Comparison of ENCODE assay signal across 36 cellular contexts in genomic region chr7:51150193-51150592, GRCh38.
DNase-seq lines count a peak whose midpoint lies in the region; ATAC-seq, FAIRE-seq and TF ChIP-seq lines count a peak whose summit lies in the region.
"Had no signal": no experiment of that assay in that cellular context is flagged by ENCODE, and none has a peak within 500 bp of the region (broad histone marks: within the 10 kb centered on the region; RNA-seq: fewer than 3 reads in every experiment).

No MANE protein-coding gene starts in this region.

- no peaks in the 10 kb centered on the region for H3K27me3 Mint-ChIP-seq in Caco-2 (ENCODE audit: insufficient read depth, unreplicated experiment)
- peaks cover 9% of the 10 kb centered on the region for H3K27me3 Mint-ChIP-seq in endothelial cell (ENCODE audit: unreplicated experiment)

- peaks cover 1% of the 10 kb centered on the region; the same call in 1 of the 2 replicates for H3K36me3 ChIP-seq in Caco-2 (ENCODE audit: control insufficient read depth, insufficient read depth, low read length)
- H3K36me3 ChIP-seq in esophagus muscularis mucosa = no peaks in the 10 kb centered on the region
- H3K36me3 ChIP-seq: BE2C had no signal

- 95% methylated on average over 3 of the region's 3 CpGs for WGBS in esophagus muscularis mucosa

- H3K27ac Mint-ChIP-seq in Caco-2 (ENCODE audit: unreplicated experiment) (peak overlapping the region; percentile 52), endothelial cell (ENCODE audit: unreplicated experiment) (peak overlapping the region; percentile 7)
- H3K27ac Mint-ChIP-seq: B cell; CD14-positive monocyte; CD4-positive, alpha-beta memory T cell; CD4-positive, alpha-beta T cell; CD4-positive, CD25-positive, alpha-beta regulatory T cell; CD8-positive, alpha-beta T cell had no signal

- no peaks in the 10 kb centered on the region for H3K27me3 ChIP-seq in Caco-2 (replicated peaks; ENCODE audit: control insufficient read depth, insufficient read depth, low read length)
- no peaks in the 10 kb centered on the region for H3K27me3 ChIP-seq in esophagus muscularis mucosa
- H3K27me3 ChIP-seq: BLaER1; BLaER1 treated with 17β-estradiol and CSF1 and Interleukin-3, amounts not matched to agents 10 nM and 100 nM had no signal

- intact Hi-C loops in Caco-2 (cut with micrococcal nuclease; ENCODE audit: unreplicated experiment) = no loop called here
- intact Hi-C loops in esophagus muscularis mucosa (cut with DNase I) = loop anchor here (10.0 kb wide), 1 partner anchor 555 kb away; no protein-coding TSS in a partner anchor

- CTCF ChIA-PET in Caco-2 (lab: Charles Lee) = no interaction called here

- H3K9me3 Mint-ChIP-seq in Caco-2 (ENCODE audit: unreplicated experiment) = peaks cover 50% of the 10 kb centered on the region
- H3K9me3 Mint-ChIP-seq in endothelial cell (ENCODE audit: unreplicated experiment) = peaks cover 14% of the 10 kb centered on the region

- TF ChIP-seq POLR2A in esophagus muscularis mucosa (IDR thresholded peaks at IDR 0.05; ENCODE audit: low read depth) = no peak

- H3K4me3 ChIP-seq in Caco-2 (ENCODE audit: low read depth, low read length) (no peak overlapping the region), esophagus muscularis mucosa (no peak overlapping the region)
- H3K4me3 ChIP-seq: A549; BLaER1; BLaER1 treated with 17β-estradiol and CSF1 and Interleukin-3, amounts not matched to agents 10 nM and 100 nM had no signal

- TF ChIP-seq CTCF in Caco-2 (IDR thresholded peaks at IDR 0.05; ENCODE audit: insufficient read depth in 1 of 2, low read depth in 1 of 2, low read length in 1 of 2, severe bottlenecking in 1 of 2, unreplicated experiment in 1 of 2) (no peak), endothelial cell (IDR thresholded peaks at IDR 0.05; ENCODE audit: unreplicated experiment) (no peak), esophagus muscularis mucosa (IDR thresholded peaks at IDR 0.05) (no peak)

- H3K36me3 Mint-ChIP-seq in Caco-2 (ENCODE audit: insufficient read depth, unreplicated experiment) (peaks cover 76% of the 10 kb centered on the region), endothelial cell (ENCODE audit: low read depth, unreplicated experiment) (peaks cover 19% of the 10 kb centered on the region)
- H3K36me3 Mint-ChIP-seq: CD14-positive monocyte; CD4-positive, alpha-beta memory T cell; CD4-positive, CD25-positive, alpha-beta regulatory T cell; CD8-positive, alpha-beta memory T cell; CD8-positive, alpha-beta T cell had no signal

- no TSS peak for BruUV-seq in Caco-2 (replicated peaks; lab: Mats Ljungman, UMichigan)

- no peak for TF ChIP-seq EP300 in esophagus muscularis mucosa (IDR thresholded peaks at IDR 0.05)

- FAIRE-seq in urothelium cell line (lab: Jason Lieb, UNC) = peak; percentile 5
- FAIRE-seq: A204.1, A549, D721Med had no signal

- no peaks in the 10 kb centered on the region for H3K4me1 Mint-ChIP-seq in Caco-2 (ENCODE audit: low read depth, unreplicated experiment)
- H3K4me1 Mint-ChIP-seq in endothelial cell (ENCODE audit: unreplicated experiment) = peaks cover 3% of the 10 kb centered on the region
- H3K4me1 Mint-ChIP-seq: B cell; CD14-positive monocyte; CD4-positive, alpha-beta memory T cell; CD4-positive, CD25-positive, alpha-beta regulatory T cell; CD8-positive, alpha-beta memory T cell had no signal

- H3K4me1 ChIP-seq in Caco-2 (no peaks in the 10 kb centered on the region), esophagus muscularis mucosa (peaks cover 0 to 8% (median 7%) of the 10 kb centered on the region in 4 donors)
- H3K4me1 ChIP-seq: A549, BE2C had no signal

- H3K4me3 Mint-ChIP-seq in Caco-2 (ENCODE audit: unreplicated experiment) (no peak overlapping the region), endothelial cell (ENCODE audit: unreplicated experiment) (no peak overlapping the region)
- H3K4me3 Mint-ChIP-seq: B cell; CD14-positive monocyte; CD4-positive, alpha-beta memory T cell; CD4-positive, alpha-beta T cell; CD4-positive, CD25-positive, alpha-beta regulatory T cell; CD8-positive, alpha-beta memory T cell; CD8-positive, alpha-beta T cell had no signal

- H3K9me3 ChIP-seq in Caco-2 (peaks cover 24% of the 10 kb centered on the region), esophagus muscularis mucosa (peaks cover 0 to 15% (median 4%) of the 10 kb centered on the region in 4 donors)
- H3K9me3 ChIP-seq: BE2C had no signal

- ATAC-seq in HG02981 (IDR thresholded peaks at IDR 0.05; ENCODE audit: unreplicated experiment) = no peak
- ATAC-seq: A549; CD8-positive, alpha-beta T cell had no signal

- POLR2A ChIA-PET in Caco-2 (lab: Charles Lee) = no interaction called here

- no peak overlapping the region for H3K27ac ChIP-seq in esophagus muscularis mucosa (replicated peaks in 1 of 4)
- H3K27ac ChIP-seq: 22Rv1; A549; BLaER1; BLaER1 treated with 17β-estradiol and CSF1 and Interleukin-3, amounts not matched to agents 10 nM and 100 nM; C4-2B had no signal

- DNase-seq in Caco-2 (no peak), endothelial cell (ENCODE audit: low spot score) (no peak), esophagus muscularis mucosa (ENCODE audit: extremely low spot score) (peak; percentile 31), urothelium cell line (ENCODE audit: low spot score) (no peak), T-helper 9 cell (no peak), T-helper 2 cell (no peak), NCI-H69 (lab: John Stamatoyannopoulos, UW) (no peak)
- DNase-seq: 8988T; ACHN; AML-193; BE2C; C1 segment of cervical spinal cord; Calu3; CD4-positive, alpha-beta memory T cell; CD4-positive, alpha-beta T cell; CD4-positive, CD25-positive, alpha-beta regulatory T cell; CD8-positive, alpha-beta memory T cell; CD8-positive, alpha-beta T cell; COR-L47; DMS 273 treated with DMSO at 0.1 percent for 48 hours; DMS153; DMS53; DMS79; DMS79 treated with DMSO at 0.1 percent for 48 hours; DND-41; EL had no signal
